Comparison of ENCODE assay signal across 8 cellular contexts in the genomic region with DNA sequence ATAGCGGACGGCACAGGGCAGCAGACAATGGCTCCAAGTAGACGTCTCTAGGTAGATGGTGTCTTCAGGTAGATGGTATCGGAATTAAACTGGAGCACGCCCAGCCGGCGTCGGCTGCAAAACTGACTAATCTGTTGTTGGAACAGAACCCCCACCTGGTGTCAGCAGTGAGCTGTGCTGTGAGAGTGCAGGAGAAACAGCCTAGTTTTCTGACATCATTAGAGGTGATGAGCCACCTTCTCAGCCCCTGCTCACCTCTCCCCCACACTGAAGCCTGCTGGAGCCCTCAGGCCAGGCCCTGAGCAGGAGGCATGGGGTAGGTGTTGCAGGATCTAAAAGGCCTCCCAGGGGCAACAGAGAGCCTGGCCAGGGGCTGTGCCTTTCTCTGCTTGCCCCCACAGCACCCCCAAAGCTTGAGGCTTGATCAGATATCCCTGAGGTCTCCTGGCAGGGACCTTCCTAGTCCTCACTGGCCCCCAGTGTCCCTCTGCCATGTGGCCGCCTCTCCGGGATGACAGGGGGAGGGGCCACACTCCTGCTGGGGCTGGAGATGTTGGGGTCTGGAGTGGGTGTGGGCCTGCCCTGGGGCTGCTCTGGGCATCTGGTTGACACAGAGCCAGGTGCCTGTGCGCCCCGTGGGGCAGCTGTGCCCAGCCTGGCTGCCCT. TPM values are rescaled to one million over a fixed set of nuclear protein-coding genes. Genes with fewer than 3 reads are reported as not detected.
DNase-seq lines count a peak whose midpoint lies in the region; ATAC-seq and TF ChIP-seq lines count a peak whose summit lies in the region.

No MANE protein-coding gene starts in this region.

- DNase-seq in COLO668 (lab: John Stamatoyannopoulos, UW; ENCODE audit: unreplicated experiment) (peak; percentile 68), HPDE6-E6E7 (ENCODE audit: extremely low spot score) (peak; percentile 98), T-helper 22 cell (ENCODE audit: low read depth) (peak; percentile 45), brain microvascular endothelial cell (peak; percentile 31), lung microvascular endothelial cell (ENCODE audit: low read depth in 2 of 2) (peak; percentile 51 to 74)
- peak; percentile 61 to 73 for DNase-seq in stimulated activated naive CD8-positive, alpha-beta T cell treated with anti-CD3 and anti-CD28 coated beads, Interleukin-15, amount 100 ng/mL, for 72 hours

- H3K27me3 ChIP-seq in brain microvascular endothelial cell (replicated peaks) = no peaks in the 10 kb centered on the region

- in situ Hi-C loops in brain microvascular endothelial cell (cut with HindIII; ENCODE audit: low pct_ligation_motif_present, low sequenced_read_pairs) = loop anchor here (25.0 kb wide), 2 partner anchors 106 to 306 kb away; partner anchors contain the start of genes DNAJC5 and TNFRSF6B

- no peak overlapping the region for H3K4me3 Mint-ChIP-seq in stimulated activated naive CD8-positive, alpha-beta T cell treated with anti-CD3 and anti-CD28 coated beads, Interleukin-15, amount 100 ng/mL, for 72 hours

- H3K36me3 ChIP-seq in brain microvascular endothelial cell (replicated peaks) = no peaks in the 10 kb centered on the region

- H3K27ac ChIP-seq in brain microvascular endothelial cell = no peak overlapping the region

- peak; percentile 98 for ATAC-seq in stimulated activated naive CD8-positive, alpha-beta T cell treated with anti-CD3 and anti-CD28 coated beads, Interleukin-15, amount 100 ng/mL, for 72 hours
- ATAC-seq in HG03520 (IDR thresholded peaks at IDR 0.05; ENCODE audit: unreplicated experiment) = no peak
- no peak for ATAC-seq in GM18517 (IDR thresholded peaks at IDR 0.05; ENCODE audit: unreplicated experiment)

- H3K27ac Mint-ChIP-seq in stimulated activated naive CD8-positive, alpha-beta T cell treated with anti-CD3 and anti-CD28 coated beads, Interleukin-15, amount 100 ng/mL, for 72 hours = no peak overlapping the region

- TF ChIP-seq CTCF in brain microvascular endothelial cell (IDR thresholded peaks at IDR 0.05; ENCODE audit: low read depth, low read length, missing control alignments) = peak; percentile 73

- H3K4me3 ChIP-seq in brain microvascular endothelial cell (ENCODE audit: low read depth, low read length) = no peak overlapping the region

- no peaks in the 10 kb centered on the region for H3K9me3 Mint-ChIP-seq in stimulated activated naive CD8-positive, alpha-beta T cell treated with anti-CD3 and anti-CD28 coated beads, Interleukin-15, amount 100 ng/mL, for 72 hours

- peaks cover 40% of the 10 kb centered on the region for H3K27me3 Mint-ChIP-seq in stimulated activated naive CD8-positive, alpha-beta T cell treated with anti-CD3 and anti-CD28 coated beads, Interleukin-15, amount 100 ng/mL, for 72 hours

- peaks cover 12% of the 10 kb centered on the region for H3K4me1 Mint-ChIP-seq in stimulated activated naive CD8-positive, alpha-beta T cell treated with anti-CD3 and anti-CD28 coated beads, Interleukin-15, amount 100 ng/mL, for 72 hours

RNA-seq across cellular contexts. Expression of gene HELZ2, which starts 6.9 kb away (rescaled TPM):
- total RNA-seq in lung microvascular endothelial cell = 21.1 and 35.5 TPM in 2 replicates

RNA-seq across cellular contexts. Expression of gene FNDC11, which starts 27.0 kb away (rescaled TPM):
- total RNA-seq in lung microvascular endothelial cell = 0.87 and 2.6 TPM in 2 replicates

RNA-seq across cellular contexts. Expression of gene SRMS, which starts 33.4 kb away (rescaled TPM):
- total RNA-seq in lung microvascular endothelial cell = not detected in 2 replicates

RNA-seq across cellular contexts. Expression of gene PTK6, which starts 43.8 kb away (rescaled TPM):
- total RNA-seq in lung microvascular endothelial cell = under 0.01 TPM in 1 of 2 replicates, not detected in the other

RNA-seq across cellular contexts. Expression of gene GMEB2, which starts 46.0 kb away (rescaled TPM):
- total RNA-seq in lung microvascular endothelial cell = 5.4 and 7.3 TPM in 2 replicates

Comparison
In these comparisons a context has a peak if more than half of its experiments do, and no peak if none do; other contexts are left out.
1. DNase-seq: peak in every context shown above with its lines; median percentile 98 in HPDE6-E6E7; 68 in COLO668; 67 in stimulated activated naive CD8-positive, alpha-beta T cell treated with anti-CD3 and anti-CD28 coated beads, Interleukin-15, amount 100 ng/mL, for 72 hours; 62 in lung microvascular endothelial cell; 45 in T-helper 22 cell; 31 in brain microvascular endothelial cell.